In genomic region chr6:130602151-130602770, GRCh38 we compare ENCODE assay signal across 9 cellular contexts.
A peak's percentile ranks its signal among the peaks of the same experiment; 100 is the strongest.
DNase-seq lines count a peak whose midpoint lies in the region; ATAC-seq, FAIRE-seq and TF ChIP-seq lines count a peak whose summit lies in the region.
"Had no signal": no experiment of that assay in that cellular context is flagged by ENCODE, and none has a peak within 500 bp of the region (broad histone marks: within the 10 kb centered on the region; RNA-seq: fewer than 3 reads in every experiment).

No MANE protein-coding gene starts in this region.

- no peaks in the 10 kb centered on the region for H3K27me3 ChIP-seq in bronchial epithelial cell (ENCODE audit: control insufficient read depth, insufficient read depth, low read length)
- H3K27me3 ChIP-seq in right cardiac atrium (ENCODE audit: control insufficient read depth, insufficient read depth): no peaks in the 10 kb centered on the region

- peaks cover 18% of the 10 kb centered on the region for H3K4me1 Mint-ChIP-seq in osteocyte (ENCODE audit: unreplicated experiment)

- WGBS in right cardiac atrium: 65% methylated on average over 8 of the region's 8 CpGs

- H3K36me3 ChIP-seq in bronchial epithelial cell (ENCODE audit: control insufficient read depth, insufficient read depth, low read length): no peaks in the 10 kb centered on the region

- H3K9me3 Mint-ChIP-seq in osteocyte (ENCODE audit: unreplicated experiment): no peaks in the 10 kb centered on the region

- H3K36me3 Mint-ChIP-seq in osteocyte (ENCODE audit: unreplicated experiment): no peaks in the 10 kb centered on the region

- H3K4me3 ChIP-seq in bronchial epithelial cell (ENCODE audit: low read depth, low read length) (no peak overlapping the region), right cardiac atrium (ENCODE audit: low read length) (no peak overlapping the region)

- TF ChIP-seq CTCF in bronchial epithelial cell (IDR thresholded peaks at IDR 0.05; ENCODE audit: insufficient read depth, low read length, severe bottlenecking) (no peak), osteocyte (IDR thresholded peaks at IDR 0.05) (no peak)

- FAIRE-seq in bronchial epithelial cell (lab: Jason Lieb, UNC): peak; percentile 64

- peak overlapping the region; percentile 29 for H3K27ac Mint-ChIP-seq in osteocyte (ENCODE audit: unreplicated experiment)

- no peaks in the 10 kb centered on the region for H3K27me3 Mint-ChIP-seq in osteocyte (ENCODE audit: unreplicated experiment)

- no peaks in the 10 kb centered on the region for H3K4me1 ChIP-seq in right cardiac atrium (ENCODE audit: control insufficient read depth, insufficient read depth, low read length)

- ATAC-seq in right cardiac atrium: no peak

- peak; percentile 97 for DNase-seq in GM04503 (ENCODE audit: low read depth)
- DNase-seq in NOMO-1 (lab: John Stamatoyannopoulos, UW; ENCODE audit: unreplicated experiment in 2 of 2): peak; percentile 73 to 97
- peak; percentile 97 for DNase-seq in bronchial epithelial cell (ENCODE audit: low read depth)
- no peak for DNase-seq in osteocyte (ENCODE audit: extremely low spot score, unreplicated experiment)
- DNase-seq in NCI-H82 (lab: John Stamatoyannopoulos, UW): no peak
- DNase-seq in activated gamma-delta T cell treated with Interleukin-2 at 50 U/mL for 16 hours: no peak
- DNase-seq in ecto neural progenitor cell (ENCODE audit: low spot score): no peak
- no peak for DNase-seq in right cardiac atrium
- DNase-seq: effector memory CD4-positive, alpha-beta T cell had no signal

- no peak overlapping the region for H3K27ac ChIP-seq in right cardiac atrium (ENCODE audit: low read length)

- intact Hi-C loops in right cardiac atrium (cut with DNase I): no loop called here

- no peaks in the 10 kb centered on the region for H3K9me3 ChIP-seq in right cardiac atrium (ENCODE audit: control insufficient read depth, low read length)

- H3K4me3 Mint-ChIP-seq in osteocyte (ENCODE audit: unreplicated experiment): no peak overlapping the region

Comparison
In these comparisons a context has a peak if more than half of its experiments do, and no peak if none do; other contexts are left out.
1. DNase-seq: peak in GM04503 (single experiment), NOMO-1 (2 of 2) and bronchial epithelial cell (single experiment); none in osteocyte (single experiment), NCI-H82 (single experiment), activated gamma-delta T cell treated with Interleukin-2 at 50 U/mL for 16 hours (single experiment), ecto neural progenitor cell (single experiment) and right cardiac atrium (0 of 3).